8 cellular contexts compared by ENCODE assay signal in the genomic region with DNA sequence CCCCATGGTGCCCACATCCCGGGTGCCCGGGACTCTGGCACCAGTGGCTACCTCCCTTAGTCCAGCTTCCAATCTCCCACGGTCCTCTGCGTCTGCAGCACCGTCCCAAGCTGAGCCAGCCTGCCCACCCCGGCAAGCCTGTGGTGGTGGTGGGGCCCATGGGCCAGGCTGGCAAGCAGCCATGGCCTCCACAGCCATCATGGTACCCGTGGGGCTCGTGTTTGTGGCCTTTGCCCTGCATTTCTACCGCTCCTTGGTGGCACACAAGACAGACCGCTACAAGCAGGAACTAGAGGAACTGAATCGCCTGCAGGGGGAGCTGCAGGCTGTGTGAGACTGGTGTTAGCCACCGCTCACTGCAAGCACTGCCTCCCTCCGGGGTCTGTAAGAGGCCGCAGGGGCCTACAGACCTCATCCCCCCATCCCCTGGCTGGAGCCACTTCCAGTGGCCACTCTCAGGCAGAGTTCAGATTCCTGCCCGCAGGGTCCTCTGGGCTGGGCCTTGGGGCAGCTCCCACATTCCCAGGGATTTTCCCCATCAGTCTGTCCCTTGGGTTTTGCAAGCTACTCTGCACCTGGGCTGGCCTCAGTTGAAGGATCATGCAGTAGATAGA. TPM values are rescaled to one million over a fixed set of nuclear protein-coding genes. Genes with fewer than 3 reads are reported as not detected.
DNase-seq lines count a peak whose midpoint lies in the region; ATAC-seq and TF ChIP-seq lines count a peak whose summit lies in the region.

No MANE protein-coding gene starts in this region.

- no peaks in the 10 kb centered on the region for H3K36me3 ChIP-seq in PC-9 (ENCODE audit: low read depth)

- peak; percentile 73 for TF ChIP-seq RAD21 in Ishikawa (IDR thresholded peaks at IDR 0.05; ENCODE audit: low read depth)

- BruUV-seq in PC-9 (replicated peaks; lab: Mats Ljungman, UMichigan) = no TSS peak

- H3K36me3 Mint-ChIP-seq in activated T-cell treated with anti-CD3 and anti-CD28 coated beads, Interleukin-2, amount 50 U/mL, for 72 hours (ENCODE audit: insufficient read depth in 2 of 2) = peaks cover 0 to 2% of the 10 kb centered on the region in 2 donors

- H3K4me1 ChIP-seq in PC-9 (replicated peaks; ENCODE audit: insufficient read depth) = peaks cover 17% of the 10 kb centered on the region

- peaks cover 2% of the 10 kb centered on the region; the same call in 1 of the 2 replicates for H4K20me1 ChIP-seq in PC-9 (ENCODE audit: insufficient read depth)

- peaks cover 53% of the 10 kb centered on the region; the same call in 1 of the 2 replicates for H3F3A ChIP-seq in PC-9 (ENCODE audit: insufficient read depth, low read depth)

- H3K79me2 ChIP-seq in PC-9 (ENCODE audit: low read depth) = peaks cover 4% of the 10 kb centered on the region

- H3K9me2 ChIP-seq in PC-9 (ENCODE audit: insufficient read depth) = no peaks in the 10 kb centered on the region

- intact Hi-C loops in PC-9 (cut with micrococcal nuclease; ENCODE audit: unreplicated experiment) = loop anchor here (10.0 kb wide), 2 partner anchors 501 to 911 kb away; partner anchors contain the start of gene ARMC5

- H3K27me3 ChIP-seq in PC-9 (ENCODE audit: insufficient read depth, low read depth) = no peaks in the 10 kb centered on the region

- no peaks in the 10 kb centered on the region for H3K9me3 Mint-ChIP-seq in activated T-cell treated with anti-CD3 and anti-CD28 coated beads, Interleukin-2, amount 50 U/mL, for 72 hours

- CTCF ChIA-PET in PC-9 (lab: Charles Lee) = interaction anchor here (0.6 kb wide), 2 partner anchors 189 to 476 kb away, joined by 3 read pairs; no protein-coding TSS in a partner anchor

- H3K4me3 Mint-ChIP-seq in activated T-cell treated with anti-CD3 and anti-CD28 coated beads, Interleukin-2, amount 50 U/mL, for 72 hours = no peak overlapping the region

- DNase-seq in DMS 273 (lab: John Stamatoyannopoulos, UW; ENCODE audit: unreplicated experiment) (peak; percentile 94), PC-9 (peak in 1 of 2 experiments; percentile 41), fibroblast of the aortic adventitia (ENCODE audit: low read depth) (peak; percentile 66), pons (ENCODE audit: low spot score) (peak; percentile 82)
- peak; percentile 74 for DNase-seq in activated T-cell treated with anti-CD3 and anti-CD28 coated beads, Interleukin-2, amount 50 U/mL, for 72 hours

- H3K27me3 Mint-ChIP-seq in activated T-cell treated with anti-CD3 and anti-CD28 coated beads, Interleukin-2, amount 50 U/mL, for 72 hours (ENCODE audit: low read depth) = no peaks in the 10 kb centered on the region

- no peak overlapping the region for H3K4me2 ChIP-seq in PC-9

- peaks cover 34% of the 10 kb centered on the region for H3K4me1 Mint-ChIP-seq in activated T-cell treated with anti-CD3 and anti-CD28 coated beads, Interleukin-2, amount 50 U/mL, for 72 hours (ENCODE audit: low read depth)

- H3K27ac ChIP-seq in PC-9 = no peak overlapping the region

- no peak for TF ChIP-seq EP300 in Ishikawa (IDR thresholded peaks at IDR 0.05; ENCODE audit: borderline replicate concordance)

- no peak overlapping the region for H3K4me3 ChIP-seq in PC-9
- no peak overlapping the region for H3K4me3 ChIP-seq in fibroblast of the aortic adventitia (ENCODE audit: low read depth, low read length)

- POLR2A ChIA-PET in PC-9 (lab: Charles Lee; ENCODE audit: unreplicated experiment) = no interaction called here

- H3K27ac Mint-ChIP-seq in activated T-cell treated with anti-CD3 and anti-CD28 coated beads, Interleukin-2, amount 50 U/mL, for 72 hours = no peak overlapping the region

- TF ChIP-seq CTCF in PC-9 (conservative IDR thresholded peaks at IDR 0.05) (peak; percentile 79), fibroblast of the aortic adventitia (IDR thresholded peaks at IDR 0.05; ENCODE audit: insufficient read depth, low read length) (peak; percentile 73)

- peak; percentile 16 to 27 for ATAC-seq in activated T-cell treated with anti-CD3 and anti-CD28 coated beads, Interleukin-2, amount 50 U/mL, for 72 hours (replicated peaks in 1 of 2)
- ATAC-seq in HG02870 (IDR thresholded peaks at IDR 0.05; ENCODE audit: unreplicated experiment) (no peak), HG02623 (IDR thresholded peaks at IDR 0.05; ENCODE audit: unreplicated experiment) (no peak)

- no peaks in the 10 kb centered on the region for H3K9me3 ChIP-seq in PC-9 (ENCODE audit: insufficient read depth, low read depth)

- no peak overlapping the region for H2AFZ ChIP-seq in PC-9

TF ChIP-seq in Ishikawa, 13 proteins besides CTCF, POLR2A, EP300 and RAD21:
- TF ChIP-seq TAF1 (IDR thresholded peaks at IDR 0.05; ENCODE audit: low read depth) = no peak
- no peak for TF ChIP-seq REST (IDR thresholded peaks at IDR 0.05; ENCODE audit: low read depth)
- TF ChIP-seq TEAD4 (IDR thresholded peaks at IDR 0.05) = no peak
- TF ChIP-seq, protein P1, sequence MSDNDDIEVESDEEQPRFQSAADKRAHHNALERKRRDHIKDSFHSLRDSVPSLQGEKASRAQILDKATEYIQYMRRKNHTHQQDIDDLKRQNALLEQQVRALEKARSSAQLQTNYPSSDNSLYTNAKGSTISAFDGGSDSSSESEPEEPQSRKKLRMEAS (IDR thresholded peaks at IDR 0.05) = no peak
- no peak for TF ChIP-seq YY1 (IDR thresholded peaks at IDR 0.05; ENCODE audit: low read depth)

RNA-seq across cellular contexts. Expression of gene SETD1A, which starts 3.9 kb away (rescaled TPM):
- total RNA-seq in PC-9 (2021) (29.6 and 33.2 TPM in 2 replicates), fibroblast of the aortic adventitia (ENCODE audit: low replicate concordance) (1.6 and 5.3 TPM in 2 replicates)
- total RNA-seq in activated T-cell treated with anti-CD3 and anti-CD28 coated beads, Interleukin-2, amount 50 U/mL, for 72 hours = 10 to 100 TPM; 19.1 to 25.5 TPM

RNA-seq across cellular contexts. Expression of gene ORAI3, which starts 4.8 kb away (rescaled TPM):
- total RNA-seq in PC-9 (2021) = 40.7 and 43.5 TPM in 2 replicates
- 10 to 100 TPM; 13.6 to 15.6 TPM for total RNA-seq in activated T-cell treated with anti-CD3 and anti-CD28 coated beads, Interleukin-2, amount 50 U/mL, for 72 hours
- 33.0 and 35.6 TPM in 2 replicates for total RNA-seq in fibroblast of the aortic adventitia (ENCODE audit: low replicate concordance)

RNA-seq across cellular contexts. Expression of gene FBXL19, which starts 30.2 kb away (rescaled TPM):
- total RNA-seq in PC-9 (2021) (70.8 and 72.7 TPM in 2 replicates), fibroblast of the aortic adventitia (ENCODE audit: low replicate concordance) (9.8 and 16.6 TPM in 2 replicates)
- total RNA-seq in activated T-cell treated with anti-CD3 and anti-CD28 coated beads, Interleukin-2, amount 50 U/mL, for 72 hours = 10 to 100 TPM; 24.9 to 25.7 TPM

RNA-seq across cellular contexts. Expression of gene HSD3B7, which starts 31.4 kb away (rescaled TPM):
- total RNA-seq in PC-9 (2021) (34.8 and 44.2 TPM in 2 replicates), fibroblast of the aortic adventitia (ENCODE audit: low replicate concordance) (15.5 and 60.9 TPM in 2 replicates)
- 1 to 10 TPM; 2.4 to 4.7 TPM for total RNA-seq in activated T-cell treated with anti-CD3 and anti-CD28 coated beads, Interleukin-2, amount 50 U/mL, for 72 hours

RNA-seq across cellular contexts. Expression of gene STX1B, which starts 56.8 kb away (rescaled TPM):
- total RNA-seq in PC-9 (2021) (3.9 and 5.6 TPM in 2 replicates), fibroblast of the aortic adventitia (ENCODE audit: low replicate concordance) (2.1 and 2.3 TPM in 2 replicates)
- 1 to 10 TPM; 2.2 to 6.1 TPM for total RNA-seq in activated T-cell treated with anti-CD3 and anti-CD28 coated beads, Interleukin-2, amount 50 U/mL, for 72 hours

Comparison
In these comparisons a context has a peak if more than half of its experiments do, and no peak if none do; other contexts are left out.
1. ATAC-seq: peak in activated T-cell treated with anti-CD3 and anti-CD28 coated beads, Interleukin-2, amount 50 U/mL, for 72 hours (2 of 2); none in HG02870 (single experiment) and HG02623 (single experiment).